8 cellular contexts compared by ENCODE assay signal in genomic region chr5:150758210-150758533, GRCh38. TPM values are rescaled to one million over a fixed set of nuclear protein-coding genes. Genes with fewer than 3 reads are reported as not detected.
DNase-seq lines count a peak whose midpoint lies in the region; ATAC-seq and TF ChIP-seq lines count a peak whose summit lies in the region.

No MANE protein-coding gene starts in this region.

- H3K27me3 ChIP-seq in mucosa of stomach (ENCODE audit: control insufficient read depth, insufficient read depth, low read length), result no peaks in the 10 kb centered on the region

- DNase-seq in NCI-H510A treated with DMSO at 0.1 percent for 48 hours (lab: John Stamatoyannopoulos, UW) (peak; percentile 42), NCI-H510A (lab: John Stamatoyannopoulos, UW) (no peak), cardiac fibroblast (ENCODE audit: low read depth in 2 of 2) (no peak), CD14-positive monocyte (ENCODE audit: low spot score) (no peak), D341Med (ENCODE audit: low spot score) (no peak)
- DNase-seq in activated CD4-positive, alpha-beta T cell treated with anti-CD3 and anti-CD28 coated beads, Interleukin-2, amount 10 ng/mL, durations not matched to agents 24 days and 14 days, result no peak

- peak; percentile 29 for ATAC-seq in HG03354 (IDR thresholded peaks at IDR 0.05; ENCODE audit: poor library complexity, severe bottlenecking, unreplicated experiment)

- H3K4me1 ChIP-seq in mucosa of stomach (ENCODE audit: control insufficient read depth, insufficient read depth, low read length), result peaks cover 26% of the 10 kb centered on the region

- H3K9me3 Mint-ChIP-seq in CD14-positive monocyte, result no peaks in the 10 kb centered on the region
- no peaks in the 10 kb centered on the region for H3K9me3 Mint-ChIP-seq in activated CD4-positive, alpha-beta T cell treated with anti-CD3 and anti-CD28 coated beads, Interleukin-2, amount 10 ng/mL, durations not matched to agents 24 days and 14 days

- H3K9me3 ChIP-seq in mucosa of stomach (ENCODE audit: control insufficient read depth, low read length), result no peaks in the 10 kb centered on the region

- H3K4me1 Mint-ChIP-seq in CD14-positive monocyte, result peaks cover 35% of the 10 kb centered on the region
- peaks cover 28% of the 10 kb centered on the region for H3K4me1 Mint-ChIP-seq in activated CD4-positive, alpha-beta T cell treated with anti-CD3 and anti-CD28 coated beads, Interleukin-2, amount 10 ng/mL, durations not matched to agents 24 days and 14 days

- no peak overlapping the region for H3K4me3 Mint-ChIP-seq in CD14-positive monocyte
- no peak overlapping the region for H3K4me3 Mint-ChIP-seq in activated CD4-positive, alpha-beta T cell treated with anti-CD3 and anti-CD28 coated beads, Interleukin-2, amount 10 ng/mL, durations not matched to agents 24 days and 14 days

- peak overlapping the region; percentile 92 for H3K9ac ChIP-seq in mucosa of stomach (ENCODE audit: low read length)

- no peak overlapping the region for H3K27ac Mint-ChIP-seq in CD14-positive monocyte
- H3K27ac Mint-ChIP-seq in activated CD4-positive, alpha-beta T cell treated with anti-CD3 and anti-CD28 coated beads, Interleukin-2, amount 10 ng/mL, durations not matched to agents 24 days and 14 days, result no peak overlapping the region

- TF ChIP-seq CTCF in cardiac fibroblast (IDR thresholded peaks at IDR 0.05; ENCODE audit: low read depth, low read length) (no peak), CD14-positive monocyte (IDR thresholded peaks at IDR 0.05) (no peak)

- intact Hi-C loops in CD14-positive monocyte (cut with micrococcal nuclease), result loop anchor here in 1 of 2 donors (10.0 kb wide), 1 partner anchor 53 kb away; the partner anchor contains the start of gene RBM22
- intact Hi-C loops in activated CD4-positive, alpha-beta T cell treated with anti-CD3 and anti-CD28 coated beads, Interleukin-2, amount 10 ng/mL, durations not matched to agents 24 days and 14 days (cut with micrococcal nuclease), result loop anchor here (1.0 kb wide), 4 partner anchors 16 to 57 kb away; partner anchors contain the start of gene RBM22

- H3K4me3 ChIP-seq in cardiac fibroblast (replicated peaks in 1 of 2; ENCODE audit: low read depth in 2 of 2, low read length in 2 of 2) (peak overlapping the region; percentile 73 to 78), mucosa of stomach (ENCODE audit: low read length) (peak overlapping the region; percentile 73)

- H3K36me3 Mint-ChIP-seq in CD14-positive monocyte, result peaks cover 35 to 39% of the 10 kb centered on the region in 2 donors
- H3K36me3 Mint-ChIP-seq in activated CD4-positive, alpha-beta T cell treated with anti-CD3 and anti-CD28 coated beads, Interleukin-2, amount 10 ng/mL, durations not matched to agents 24 days and 14 days (ENCODE audit: low read depth), result peaks cover 34% of the 10 kb centered on the region

- H3K36me3 ChIP-seq in mucosa of stomach (ENCODE audit: control insufficient read depth, insufficient read depth, low read length), result no peaks in the 10 kb centered on the region

- peaks cover 0 to 1% (median 0%) of the 10 kb centered on the region in 3 donors for H3K27me3 Mint-ChIP-seq in CD14-positive monocyte (ENCODE audit: low read depth in 3 of 3)
- H3K27me3 Mint-ChIP-seq in activated CD4-positive, alpha-beta T cell treated with anti-CD3 and anti-CD28 coated beads, Interleukin-2, amount 10 ng/mL, durations not matched to agents 24 days and 14 days, result no peaks in the 10 kb centered on the region

RNA-seq across cellular contexts. Expression of gene DCTN4, which starts 0.6 kb away (rescaled TPM):
- 10 to 100 TPM; 14.6 to 16.3 TPM for polyA plus RNA-seq in CD14-positive monocyte
- total RNA-seq in activated CD4-positive, alpha-beta T cell treated with anti-CD3 and anti-CD28 coated beads, Interleukin-2, amount 10 ng/mL, durations not matched to agents 24 days and 14 days, result 43.9 and 44.8 TPM in 2 replicates

RNA-seq across cellular contexts. Expression of gene SMIM3, which starts 20.4 kb away (rescaled TPM):
- 10 to 100 TPM; 45.4 to 52.2 TPM for polyA plus RNA-seq in CD14-positive monocyte
- total RNA-seq in activated CD4-positive, alpha-beta T cell treated with anti-CD3 and anti-CD28 coated beads, Interleukin-2, amount 10 ng/mL, durations not matched to agents 24 days and 14 days, result 13.8 and 16.6 TPM in 2 replicates

RNA-seq across cellular contexts. Expression of gene RBM22, which starts 57.3 kb away (rescaled TPM):
- polyA plus RNA-seq in CD14-positive monocyte, result 10 to 100 TPM; 37.9 to 47.4 TPM
- 69.6 and 78.4 TPM in 2 replicates for total RNA-seq in activated CD4-positive, alpha-beta T cell treated with anti-CD3 and anti-CD28 coated beads, Interleukin-2, amount 10 ng/mL, durations not matched to agents 24 days and 14 days
